ENCODE assay signal across 13 cellular contexts in genomic region chr4:182826391-182826790, GRCh38.
DNase-seq lines count a peak whose midpoint lies in the region; ATAC-seq and TF ChIP-seq lines count a peak whose summit lies in the region.
"Had no signal": no experiment of that assay in that cellular context is flagged by ENCODE, and none has a peak within 500 bp of the region (broad histone marks: within the 10 kb centered on the region; RNA-seq: fewer than 3 reads in every experiment).

No MANE protein-coding gene starts in this region.

- no peaks in the 10 kb centered on the region for H4K20me1 ChIP-seq in OCI-LY7 (ENCODE audit: insufficient read depth, low read length)

- no peak overlapping the region for H3K4me2 ChIP-seq in OCI-LY7 (ENCODE audit: low read length)

- POLR2A ChIA-PET in OCI-LY7 (lab: Charles Lee), result no interaction called here

- no peaks in the 10 kb centered on the region for H3K4me1 ChIP-seq in OCI-LY7 (ENCODE audit: insufficient read depth, low read length, poor library complexity, severe bottlenecking)
- H3K4me1 ChIP-seq: breast epithelium, pancreas had no signal

- ATAC-seq in HG02759 (IDR thresholded peaks at IDR 0.05; ENCODE audit: unreplicated experiment) (peak; percentile 74), HG03135 (IDR thresholded peaks at IDR 0.05; ENCODE audit: unreplicated experiment) (no peak), Right ventricle myocardium inferior (no peak)
- ATAC-seq: pancreas had no signal

- no peak for TF ChIP-seq CTCF in OCI-LY7 (conservative IDR thresholded peaks at IDR 0.05; ENCODE audit: low read length)

- no peaks in the 10 kb centered on the region for H3K9me3 ChIP-seq in OCI-LY7 (ENCODE audit: low read length)
- H3K9me3 ChIP-seq: breast epithelium, pancreas had no signal

- intact Hi-C loops in OCI-LY7 (cut with micrococcal nuclease; ENCODE audit: unreplicated experiment), result no loop called here
- intact Hi-C loops in Right ventricle myocardium inferior (cut with DNase I), result no loop called here

- DNase-seq in stimulated activated CD4-positive, alpha-beta T cell treated with anti-CD3 and anti-CD28 coated beads, Interleukin-1b, Interleukin-23, amount 100 ng/mL, for 48 hours, result peak; percentile 26
- no peak for DNase-seq in stimulated activated CD4-positive, alpha-beta T cell treated with anti-CD3 and anti-CD28 coated beads, Interleukin-4, amount 100 ng/mL, for 4 hours
- DNase-seq in OCI-LY7 (ENCODE audit: low spot score) (peak; percentile 12), DMS53 treated with DMSO at 0.1 percent for 48 hours (lab: John Stamatoyannopoulos, UW; ENCODE audit: unreplicated experiment) (no peak), MV-4-11 (lab: John Stamatoyannopoulos, UW) (no peak), Right ventricle myocardium inferior (ENCODE audit: missing footprints) (no peak)
- DNase-seq: activated CD8-positive, alpha-beta memory T cell treated with anti-CD3 and anti-CD28 coated beads for 24 hours; NCI-H2107; SIG-M5 had no signal

- no peak overlapping the region for H3K27ac ChIP-seq in OCI-LY7 (ENCODE audit: low read depth, low read length, poor library complexity, severe bottlenecking)
- H3K27ac ChIP-seq: breast epithelium, pancreas had no signal

- no peaks in the 10 kb centered on the region for H3K9me2 ChIP-seq in OCI-LY7 (ENCODE audit: insufficient read depth, low read length)

- CTCF ChIA-PET in OCI-LY7 (lab: Charles Lee; ENCODE audit: unreplicated experiment), result no interaction called here

- no peaks in the 10 kb centered on the region for H3K36me3 ChIP-seq in OCI-LY7 (ENCODE audit: insufficient read depth, low read length)
- H3K36me3 ChIP-seq: breast epithelium, pancreas had no signal

- no peaks in the 10 kb centered on the region for H3K79me2 ChIP-seq in OCI-LY7 (ENCODE audit: insufficient read depth, low read depth, low read length)

- H3K4me3 ChIP-seq in OCI-LY7 (ENCODE audit: low read depth, low read length, poor library complexity, severe bottlenecking), result no peak overlapping the region
- H3K4me3 ChIP-seq: breast epithelium, pancreas had no signal

- 0 out of 2 replicates have a peak overlapping the region, but pooled peaks have one; percentile 14 for H2AFZ ChIP-seq in OCI-LY7 (ENCODE audit: low read length)

- BruUV-seq in OCI-LY7 (replicated peaks; lab: Mats Ljungman, UMichigan), result no TSS peak

Comparison
In these comparisons a context has a peak if more than half of its experiments do, and no peak if none do; other contexts are left out.
1. DNase-seq: peak in stimulated activated CD4-positive, alpha-beta T cell treated with anti-CD3 and anti-CD28 coated beads, Interleukin-1b, Interleukin-23, amount 100 ng/mL, for 48 hours (single experiment) and OCI-LY7 (single experiment); none in stimulated activated CD4-positive, alpha-beta T cell treated with anti-CD3 and anti-CD28 coated beads, Interleukin-4, amount 100 ng/mL, for 4 hours (0 of 2), DMS53 treated with DMSO at 0.1 percent for 48 hours (single experiment), MV-4-11 (single experiment) and Right ventricle myocardium inferior (single experiment).